In the genomic region with DNA sequence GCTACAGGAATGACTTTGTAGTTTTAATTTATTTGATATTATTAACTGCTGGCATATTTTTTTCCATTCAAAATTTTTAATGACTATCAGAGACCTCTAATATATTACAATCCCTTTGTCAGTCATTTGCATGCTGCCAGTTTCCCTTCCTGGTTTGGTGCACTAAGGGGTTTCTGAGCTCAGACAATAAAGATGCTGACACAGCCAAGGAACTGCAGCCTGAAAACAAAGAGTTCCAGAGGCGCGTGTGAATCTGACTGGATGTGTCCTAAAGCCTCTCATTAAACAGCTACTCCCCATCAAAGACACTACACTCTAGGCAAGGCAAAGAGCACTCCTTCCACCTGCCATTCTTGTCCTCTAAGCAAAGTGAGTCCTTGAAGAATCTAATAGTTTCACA, we compare ENCODE assay signal across 14 cellular contexts.
DNase-seq lines count a peak whose midpoint lies in the region; ATAC-seq, FAIRE-seq and TF ChIP-seq lines count a peak whose summit lies in the region.
"Had no signal": no experiment of that assay in that cellular context is flagged by ENCODE, and none has a peak within 500 bp of the region (broad histone marks: within the 10 kb centered on the region; RNA-seq: fewer than 3 reads in every experiment).

No MANE protein-coding gene starts in this region.

- in situ Hi-C loops in GM12878 (cut with MboI): no loop called here

- 100% methylated on average over 2 of the region's 2 CpGs for WGBS in GM12878 (ENCODE audit: insufficient coverage, insufficient replicate concordance, low lambda C conversion rate, missing lambda C conversion rate)

- no peaks in the 10 kb centered on the region for H3K36me3 ChIP-seq in GM12878 (ENCODE audit: control insufficient read depth in 2 of 2, insufficient read depth in 2 of 2, low read length in 1 of 2)
- no peaks in the 10 kb centered on the region for H3K36me3 ChIP-seq in osteoblast (ENCODE audit: insufficient read depth, low read length)
- H3K36me3 ChIP-seq: stomach had no signal

- DNase-seq in GM12878 (ENCODE audit: low read depth, low spot score) (no peak), osteoblast (ENCODE audit: insufficient read length, low spot score, missing footprints) (peak; percentile 9), HuH-7 (ENCODE audit: low spot score) (no peak)
- DNase-seq: activated CD8-positive, alpha-beta T cell treated with anti-CD3 and anti-CD28 coated beads for 36 hours; mesendoderm; NCI-H2081; occipital lobe; small intestine; stomach had no signal

- peak overlapping the region; percentile 49 for H3K27ac ChIP-seq in GM12878 (ENCODE audit: control insufficient read depth, insufficient read depth)
- H3K27ac ChIP-seq in osteoblast (ENCODE audit: low read depth, low read length): no peak overlapping the region
- H3K27ac ChIP-seq: stomach had no signal

- SMC1A ChIA-PET in GM12878 (lab: Charles Lee; ENCODE audit: uncharacterized antibody, unreplicated experiment): interaction anchor here (0.7 to 20.4 kb wide), 12 partner anchors 9 to 220 kb away, joined by 3 to 396 read pairs (median 6); no protein-coding TSS in a partner anchor

- TF ChIP-seq CTCF in GM12878 (IDR thresholded peaks at IDR 0.05 in 2 of 3, conservative IDR thresholded peaks at IDR 0.05 in 1 of 3; ENCODE audit: control insufficient read depth in 2 of 3, extremely low read depth in 1 of 3, insufficient read depth in 1 of 3, low read depth in 3 of 3, low read length in 3 of 3) (no peak), osteoblast (IDR thresholded peaks at IDR 0.05; ENCODE audit: extremely low read depth, low read depth, low read length) (no peak)

- no peak for TF ChIP-seq RAD21 in GM12878 (IDR thresholded peaks at IDR 0.05; ENCODE audit: insufficient read depth, low read depth, low read length)

- H3K27me3 ChIP-seq in GM12878 (replicated peaks in 1 of 2; ENCODE audit: control insufficient read depth in 2 of 2, insufficient read depth in 2 of 2, low read length in 1 of 2): no peaks in the 10 kb centered on the region
- no peaks in the 10 kb centered on the region for H3K27me3 ChIP-seq in osteoblast (ENCODE audit: insufficient read depth, low read length)
- H3K27me3 ChIP-seq: stomach had no signal

- H3K4me3 ChIP-seq in GM12878 (no peak overlapping the region), osteoblast (ENCODE audit: insufficient read depth, low read length) (no peak overlapping the region)
- H3K4me3 ChIP-seq: stomach had no signal

- H3K9me3 ChIP-seq in GM12878 (replicated peaks; ENCODE audit: control insufficient read depth, insufficient read depth, low read length): peaks cover 2% of the 10 kb centered on the region; the same call in 1 of the 3 replicates
- no peaks in the 10 kb centered on the region for H3K9me3 ChIP-seq in osteoblast (ENCODE audit: low read depth, low read length)
- H3K9me3 ChIP-seq: stomach had no signal

- H2AFZ ChIP-seq in GM12878 (ENCODE audit: control insufficient read depth, low read depth, low read length) (no peak overlapping the region), osteoblast (ENCODE audit: low read length) (no peak overlapping the region)

- BruUV-seq in GM12878 (replicated peaks; lab: Mats Ljungman, UMichigan): no TSS peak

- intact Hi-C loops in GM12878 (cut with micrococcal nuclease; ENCODE audit: unreplicated experiment): loop anchor here (5.0 kb wide), 1 partner anchor 117 kb away; the partner anchor contains the start of gene DST

- no peak for FAIRE-seq in GM12878 (lab: Jason Lieb, UNC)
- FAIRE-seq: small intestine had no signal

- POLR2A ChIA-PET in GM12878 (lab: Charles Lee): interaction anchor here (0.6 to 1.5 kb wide), 7 partner anchors 9 to 92 kb away, joined by 3 to 5 read pairs (median 4); no protein-coding TSS in a partner anchor

- CTCF ChIA-PET in GM12878 (lab: Yijun Ruan, JAX): interaction anchor here (1.0 to 19.5 kb wide), 11 partner anchors 7 to 165 kb away, joined by 3 to 494 read pairs (median 16); no protein-coding TSS in a partner anchor

- peaks cover 92% of the 10 kb centered on the region for H3K79me2 ChIP-seq in GM12878 (ENCODE audit: control insufficient read depth, insufficient read depth, low read length)
- H3K79me2 ChIP-seq in osteoblast (ENCODE audit: insufficient read depth, low read length): peaks cover 99% of the 10 kb centered on the region

- no peaks in the 10 kb centered on the region for H4K20me1 ChIP-seq in GM12878 (ENCODE audit: control insufficient read depth, insufficient read depth)
- peaks cover 25% of the 10 kb centered on the region for H4K20me1 ChIP-seq in osteoblast (ENCODE audit: insufficient read depth, low read length)

- H3K4me1 ChIP-seq in GM12878 (ENCODE audit: control insufficient read depth, insufficient read depth, low read length) (peaks cover 86% of the 10 kb centered on the region), osteoblast (ENCODE audit: insufficient read depth, low read length) (peaks cover 39% of the 10 kb centered on the region)

- TF ChIP-seq EP300 in GM12878 (IDR thresholded peaks at IDR 0.05; ENCODE audit: borderline replicate concordance in 1 of 2, control insufficient read depth in 1 of 2, low read depth in 2 of 2, low read length in 2 of 2): no peak

- H3K4me2 ChIP-seq in GM12878 (ENCODE audit: control insufficient read depth, insufficient read depth) (peak overlapping the region; percentile 61; the same call in 1 of the 2 replicates), osteoblast (ENCODE audit: insufficient read depth, low read length) (no peak overlapping the region)

- no peak overlapping the region for H3K9ac ChIP-seq in GM12878 (ENCODE audit: control insufficient read depth, insufficient read depth, low read length)

- TF ChIP-seq POLR2A in GM12878 (IDR thresholded peaks at IDR 0.05; ENCODE audit: low read depth, low read length): no peak

- RAD21 ChIA-PET in GM12878 (lab: Charles Lee; ENCODE audit: unreplicated experiment): interaction anchor here (0.8 to 15.3 kb wide), 9 partner anchors 7 to 88 kb away, joined by 3 to 450 read pairs (median 12); no protein-coding TSS in a partner anchor

- peak; percentile 24 for ATAC-seq in GM19351 (IDR thresholded peaks at IDR 0.05; ENCODE audit: unreplicated experiment)
- peak; percentile 34 for ATAC-seq in HG03378 (IDR thresholded peaks at IDR 0.05; ENCODE audit: unreplicated experiment)
- ATAC-seq in GM12878: peak; percentile 50
- ATAC-seq in GM18873 (IDR thresholded peaks at IDR 0.05; ENCODE audit: low FRiP score, unreplicated experiment): no peak
- ATAC-seq in GM19452 (IDR thresholded peaks at IDR 0.05; ENCODE audit: unreplicated experiment): no peak
- no peak for ATAC-seq in GM21723 (IDR thresholded peaks at IDR 0.05; ENCODE audit: unreplicated experiment)
- ATAC-seq: activated CD8-positive, alpha-beta T cell treated with anti-CD3 and anti-CD28 coated beads for 36 hours had no signal

TF ChIP-seq in GM12878, 131 proteins besides CTCF, POLR2A, EP300 and RAD21:
- TF ChIP-seq SPI1 (IDR thresholded peaks at IDR 0.05; ENCODE audit: borderline replicate concordance, insufficient read depth, low read depth, low read length): peak; percentile 63; the same call in 1 of the 2 replicates
- TF ChIP-seq SP1 (IDR thresholded peaks at IDR 0.05; ENCODE audit: low read depth, low read length): no peak
- TF ChIP-seq, protein P1, sequence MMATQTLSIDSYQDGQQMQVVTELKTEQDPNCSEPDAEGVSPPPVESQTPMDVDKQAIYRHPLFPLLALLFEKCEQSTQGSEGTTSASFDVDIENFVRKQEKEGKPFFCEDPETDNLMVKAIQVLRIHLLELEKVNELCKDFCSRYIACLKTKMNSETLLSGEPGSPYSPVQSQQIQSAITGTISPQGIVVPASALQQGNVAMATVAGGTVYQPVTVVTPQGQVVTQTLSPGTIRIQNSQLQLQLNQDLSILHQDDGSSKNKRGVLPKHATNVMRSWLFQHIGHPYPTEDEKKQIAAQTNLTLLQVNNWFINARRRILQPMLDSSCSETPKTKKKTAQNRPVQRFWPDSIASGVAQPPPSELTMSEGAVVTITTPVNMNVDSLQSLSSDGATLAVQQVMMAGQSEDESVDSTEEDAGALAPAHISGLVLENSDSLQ (IDR thresholded peaks at IDR 0.05): peak; percentile 43
- no peak for TF ChIP-seq PAX8 (IDR thresholded peaks at IDR 0.05)
- TF ChIP-seq, protein P2, sequence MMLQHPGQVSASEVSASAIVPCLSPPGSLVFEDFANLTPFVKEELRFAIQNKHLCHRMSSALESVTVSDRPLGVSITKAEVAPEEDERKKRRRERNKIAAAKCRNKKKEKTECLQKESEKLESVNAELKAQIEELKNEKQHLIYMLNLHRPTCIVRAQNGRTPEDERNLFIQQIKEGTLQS (IDR thresholded peaks at IDR 0.05; ENCODE audit: borderline replicate concordance, extremely low read depth, low read depth, low read length): no peak

Comparison
In these comparisons a context has a peak if more than half of its experiments do, and no peak if none do; other contexts are left out.
1. ATAC-seq: peak in GM19351 (single experiment), HG03378 (single experiment) and GM12878 (single experiment); none in GM18873 (single experiment), GM19452 (single experiment) and GM21723 (single experiment).